Comparison of ENCODE assay signal across 8 cellular contexts in genomic region chr6:55528624-55529023, GRCh38. TPM values are rescaled to one million over a fixed set of nuclear protein-coding genes. Genes with fewer than 3 reads are reported as not detected.
DNase-seq lines count a peak whose midpoint lies in the region; ATAC-seq and TF ChIP-seq lines count a peak whose summit lies in the region.

No MANE protein-coding gene starts in this region.

- intact Hi-C loops in OCI-LY7 (cut with micrococcal nuclease; ENCODE audit: unreplicated experiment) (no loop called here), CD14-positive monocyte (cut with micrococcal nuclease) (no loop called here), ascending aorta (cut with DNase I) (no loop called here)

- no peak overlapping the region for H2AFZ ChIP-seq in OCI-LY7 (ENCODE audit: low read length)

- no peaks in the 10 kb centered on the region for H4K20me1 ChIP-seq in OCI-LY7 (ENCODE audit: insufficient read depth, low read length)

- POLR2A ChIA-PET in OCI-LY7 (lab: Charles Lee) = no interaction called here

- TF ChIP-seq CTCF in GM12872 (IDR thresholded peaks at IDR 0.05; ENCODE audit: insufficient read depth, low read depth, low read length) (peak; percentile 52), OCI-LY7 (conservative IDR thresholded peaks at IDR 0.05; ENCODE audit: low read length) (peak; percentile 71), CD14-positive monocyte (IDR thresholded peaks at IDR 0.05) (no peak), ascending aorta (IDR thresholded peaks at IDR 0.05) (no peak)

- H3K9me2 ChIP-seq in OCI-LY7 (ENCODE audit: insufficient read depth, low read length) = no peaks in the 10 kb centered on the region

- DNase-seq in OCI-LY7 (ENCODE audit: low spot score) = peak; percentile 39
- DNase-seq in glomerular visceral epithelial cell (ENCODE audit: extremely low spot score) = peak; percentile 27
- no peak for DNase-seq in CD14-positive monocyte (ENCODE audit: low spot score)
- DNase-seq in ascending aorta (ENCODE audit: low spot score in 2 of 2) = no peak
- no peak for DNase-seq in GM19240 (ENCODE audit: insufficient read length, low spot score)

- H3K36me3 Mint-ChIP-seq in CD14-positive monocyte = no peaks in the 10 kb centered on the region
- no peaks in the 10 kb centered on the region for H3K36me3 Mint-ChIP-seq in stimulated activated memory B cell treated with anti-CD40 and anti-IgM and Interleukin-4, amounts not matched to agents 10 μg/mL and 1 μg/mL and 100 μg/mL, for 72 hours

- no peak overlapping the region for H3K4me2 ChIP-seq in OCI-LY7 (ENCODE audit: low read length)

- H3K36me3 ChIP-seq in OCI-LY7 (ENCODE audit: insufficient read depth, low read length) = no peaks in the 10 kb centered on the region
- H3K36me3 ChIP-seq in ascending aorta = no peaks in the 10 kb centered on the region

- no peak overlapping the region for H3K27ac Mint-ChIP-seq in CD14-positive monocyte
- H3K27ac Mint-ChIP-seq in stimulated activated memory B cell treated with anti-CD40 and anti-IgM and Interleukin-4, amounts not matched to agents 10 μg/mL and 1 μg/mL and 100 μg/mL, for 72 hours = no peak overlapping the region

- H3K9me3 ChIP-seq in OCI-LY7 (ENCODE audit: low read length) (no peaks in the 10 kb centered on the region), ascending aorta (no peaks in the 10 kb centered on the region)

- ATAC-seq in HG02623 (IDR thresholded peaks at IDR 0.05; ENCODE audit: unreplicated experiment) = peak; percentile 84
- ATAC-seq in stimulated activated memory B cell treated with anti-CD40 and anti-IgM and Interleukin-4, amounts not matched to agents 10 μg/mL and 1 μg/mL and 100 μg/mL, for 72 hours = no peak

- no peaks in the 10 kb centered on the region for H3K4me1 ChIP-seq in OCI-LY7 (ENCODE audit: insufficient read depth, low read length, poor library complexity, severe bottlenecking)
- H3K4me1 ChIP-seq in ascending aorta = no peaks in the 10 kb centered on the region

- no peaks in the 10 kb centered on the region for H3K79me2 ChIP-seq in OCI-LY7 (ENCODE audit: insufficient read depth, low read depth, low read length)

- H3K4me3 ChIP-seq in OCI-LY7 (ENCODE audit: low read depth, low read length, poor library complexity, severe bottlenecking) (no peak overlapping the region), ascending aorta (no peak overlapping the region)

- CTCF ChIA-PET in OCI-LY7 (lab: Charles Lee; ENCODE audit: unreplicated experiment) = no interaction called here

- no peaks in the 10 kb centered on the region for H3K27me3 ChIP-seq in ascending aorta

- no peaks in the 10 kb centered on the region for H3K4me1 Mint-ChIP-seq in CD14-positive monocyte
- no peaks in the 10 kb centered on the region for H3K4me1 Mint-ChIP-seq in stimulated activated memory B cell treated with anti-CD40 and anti-IgM and Interleukin-4, amounts not matched to agents 10 μg/mL and 1 μg/mL and 100 μg/mL, for 72 hours

- H3K9me3 Mint-ChIP-seq in CD14-positive monocyte = peaks cover 0 to 3% (median 0%) of the 10 kb centered on the region in 7 donors
- H3K9me3 Mint-ChIP-seq in stimulated activated memory B cell treated with anti-CD40 and anti-IgM and Interleukin-4, amounts not matched to agents 10 μg/mL and 1 μg/mL and 100 μg/mL, for 72 hours = peaks cover 3% of the 10 kb centered on the region

- H3K4me3 Mint-ChIP-seq in CD14-positive monocyte = no peak overlapping the region
- no peak overlapping the region for H3K4me3 Mint-ChIP-seq in stimulated activated memory B cell treated with anti-CD40 and anti-IgM and Interleukin-4, amounts not matched to agents 10 μg/mL and 1 μg/mL and 100 μg/mL, for 72 hours

- H3K27ac ChIP-seq in OCI-LY7 (ENCODE audit: low read depth, low read length, poor library complexity, severe bottlenecking) (no peak overlapping the region), ascending aorta (no peak overlapping the region)

- BruUV-seq in OCI-LY7 (replicated peaks; lab: Mats Ljungman, UMichigan) = no TSS peak

- H3K27me3 Mint-ChIP-seq in CD14-positive monocyte (ENCODE audit: low read depth in 3 of 3) = no peaks in the 10 kb centered on the region
- H3K27me3 Mint-ChIP-seq in stimulated activated memory B cell treated with anti-CD40 and anti-IgM and Interleukin-4, amounts not matched to agents 10 μg/mL and 1 μg/mL and 100 μg/mL, for 72 hours = no peaks in the 10 kb centered on the region

RNA-seq across cellular contexts. Expression of gene HMGCLL1, which starts 50.4 kb away (rescaled TPM):
- total RNA-seq in OCI-LY7 (2014; rRNA removed; shearing (Covaris generic)) = not detected in 2 replicates
- total RNA-seq in OCI-LY7 (2022) (not detected in 2 replicates), ascending aorta (0.21 TPM)
- polyA plus RNA-seq in CD14-positive monocyte = not detected

Comparison
In these comparisons a context has a peak if more than half of its experiments do, and no peak if none do; other contexts are left out.
1. CTCF ChIP-seq: peak in GM12872 (single experiment) and OCI-LY7 (single experiment); none in CD14-positive monocyte (single experiment) and ascending aorta (0 of 3).
2. DNase-seq: peak in OCI-LY7 (single experiment) and glomerular visceral epithelial cell (single experiment); none in CD14-positive monocyte (single experiment), ascending aorta (0 of 2) and GM19240 (single experiment).